Comparison of ENCODE assay signal across 8 cellular contexts in the genomic region with DNA sequence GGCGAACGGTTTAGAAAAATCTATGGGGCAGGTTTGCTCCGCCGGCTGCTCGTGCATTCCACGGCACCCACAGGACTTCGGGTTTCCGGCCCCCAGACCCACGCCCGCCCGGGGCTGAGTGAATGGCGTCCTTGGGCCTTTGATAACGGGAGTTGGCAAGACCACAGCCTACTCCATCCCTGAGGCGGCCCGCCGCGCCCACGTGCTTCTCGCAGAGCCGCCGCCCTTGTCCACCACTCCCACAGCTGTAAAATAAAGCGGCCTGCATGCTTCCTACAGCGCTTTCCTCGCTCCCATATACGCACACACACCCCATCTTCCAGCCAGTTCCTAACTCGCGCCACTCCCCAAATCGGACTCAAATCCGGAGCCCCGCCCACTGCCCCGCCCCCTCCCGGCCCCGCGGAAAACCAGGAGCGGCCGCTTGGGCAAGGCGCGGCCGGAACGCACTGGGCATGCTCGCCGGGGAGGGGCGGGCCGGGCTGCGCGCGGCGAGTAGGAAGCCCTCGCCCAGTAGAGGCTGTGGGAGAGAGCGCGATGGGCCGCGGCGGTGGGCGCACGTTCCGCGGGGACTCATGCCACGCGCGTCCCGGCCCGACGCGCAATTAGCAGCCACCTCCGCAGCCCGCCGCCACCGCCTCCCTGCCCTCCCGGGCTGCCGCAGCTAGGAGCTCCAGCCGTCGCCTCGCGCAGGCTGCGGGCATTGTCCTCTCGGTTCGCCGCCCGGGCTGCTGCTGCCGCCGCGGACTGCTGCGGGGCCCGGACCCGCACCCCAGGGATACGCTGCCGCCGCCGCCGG. TPM values are rescaled to one million over a fixed set of nuclear protein-coding genes. Genes with fewer than 3 reads are reported as not detected.
DNase-seq lines count a peak whose midpoint lies in the region; ATAC-seq and TF ChIP-seq lines count a peak whose summit lies in the region.

TSS of gene RAP2B (plus strand) at position 513 of the 799 bp plus-strand sequence. CDS start 468 bp downstream, outside the sequence.

- H3K23ac ChIP-seq in trophoblast cell (ENCODE audit: low read length), result no peak within 1 kb of the TSS

- H4K12ac ChIP-seq in trophoblast cell (ENCODE audit: low read depth, low read length), result peak within 1 kb of the TSS; percentile 45

- H4K8ac ChIP-seq in trophoblast cell (ENCODE audit: low read depth, low read length), result peak within 1 kb of the TSS; percentile 64

- H3K14ac ChIP-seq in trophoblast cell (ENCODE audit: low read length), result peak within 1 kb of the TSS; percentile 88

- H3K36me3 ChIP-seq in GM06990 (ENCODE audit: control insufficient read depth, insufficient read depth, low read length) (no peaks in the 10 kb centered on the region), cardiac muscle cell (no peaks in the 10 kb centered on the region), trophoblast cell (ENCODE audit: control insufficient read depth in 1 of 2, insufficient read depth in 2 of 2, low read length in 2 of 2) (no peaks in the 10 kb centered on the region), tibial nerve (no peaks in the 10 kb centered on the region)

- TF ChIP-seq CTCF in GM06990 (IDR thresholded peaks at IDR 0.05; ENCODE audit: insufficient read depth, low read length, poor library complexity, severe bottlenecking) (no peak), cardiac muscle cell (IDR thresholded peaks at IDR 0.05; ENCODE audit: low read depth, low read length) (no peak), tibial nerve (IDR thresholded peaks at IDR 0.05) (peak in 2 of 5 experiments; percentile 49 to 57)

- H3K36me3 Mint-ChIP-seq in activated naive CD8-positive, alpha-beta T cell treated with anti-CD3 and anti-CD28 coated beads, Interleukin-2, amount 50 U/mL, for 24 hours (ENCODE audit: low read depth), result peaks cover 15% of the 10 kb centered on the region

- no peaks in the 10 kb centered on the region for H3K9me3 ChIP-seq in cardiac muscle cell (ENCODE audit: low read depth)
- H3K9me3 ChIP-seq in trophoblast cell (ENCODE audit: insufficient read depth, low read depth, low read length), result no peaks in the 10 kb centered on the region
- no peaks in the 10 kb centered on the region for H3K9me3 ChIP-seq in tibial nerve

- H2BK5ac ChIP-seq in trophoblast cell (ENCODE audit: low read depth, low read length, poor library complexity), result peak within 1 kb of the TSS; percentile 70

- H3K4ac ChIP-seq in trophoblast cell (ENCODE audit: low read depth, low read length), result peak within 1 kb of the TSS; percentile 97

- H4K91ac ChIP-seq in trophoblast cell (ENCODE audit: low read depth, low read length), result peak within 1 kb of the TSS; percentile 78

- peak within 1 kb of the TSS; percentile 93 for H3K4me3 ChIP-seq in GM06990 (replicated peaks; ENCODE audit: low read depth, low read length)
- peak within 1 kb of the TSS; percentile 67 for H3K4me3 ChIP-seq in cardiac muscle cell
- H3K4me3 ChIP-seq in trophoblast cell (ENCODE audit: low read depth, low read length), result peak within 1 kb of the TSS; percentile 95
- H3K4me3 ChIP-seq in tibial nerve, result peak within 1 kb of the TSS; percentile 77 to 90 (median 88)

- H3K79me2 ChIP-seq in trophoblast cell (ENCODE audit: control insufficient read depth, insufficient read depth, low read length, poor library complexity), result peaks cover 23% of the 10 kb centered on the region

- no peaks in the 10 kb centered on the region for H3K9me3 Mint-ChIP-seq in activated naive CD8-positive, alpha-beta T cell treated with anti-CD3 and anti-CD28 coated beads, Interleukin-2, amount 50 U/mL, for 24 hours

- peak within 1 kb of the TSS; percentile 78 for H3K9ac ChIP-seq in trophoblast cell (ENCODE audit: low read length)

- WGBS in trophoblast cell (ENCODE audit: extremely low coverage, insufficient coverage, insufficient read length), result no CpG with 5 or more reads among the region's 91 CpGs
- 0% methylated on average over 38 to 54 of the region's 91 CpGs for WGBS in tibial nerve, 2 donors

- H3K4me1 ChIP-seq in cardiac muscle cell (ENCODE audit: low read depth), result peaks cover 13% of the 10 kb centered on the region
- H3K4me1 ChIP-seq in trophoblast cell (ENCODE audit: control insufficient read depth in 1 of 2, insufficient read depth in 2 of 2, low read length in 2 of 2), result peaks cover 0 to 1% of the 10 kb centered on the region in 2 experiments
- peaks cover 0 to 39% (median 12%) of the 10 kb centered on the region in 4 donors for H3K4me1 ChIP-seq in tibial nerve

- peaks cover 48% of the 10 kb centered on the region for H3K4me1 Mint-ChIP-seq in activated naive CD8-positive, alpha-beta T cell treated with anti-CD3 and anti-CD28 coated beads, Interleukin-2, amount 50 U/mL, for 24 hours

- peak within 1 kb of the TSS; percentile 48 for H2BK120ac ChIP-seq in trophoblast cell (ENCODE audit: insufficient read depth, low read length, poor library complexity)

- peak within 1 kb of the TSS; percentile 84 for H3K18ac ChIP-seq in trophoblast cell (ENCODE audit: low read length)

- H3K79me1 ChIP-seq in trophoblast cell (ENCODE audit: low read length), result peaks cover 24% of the 10 kb centered on the region

- peak within 1 kb of the TSS; percentile 95 for H3K27ac Mint-ChIP-seq in activated naive CD8-positive, alpha-beta T cell treated with anti-CD3 and anti-CD28 coated beads, Interleukin-2, amount 50 U/mL, for 24 hours

- no peaks in the 10 kb centered on the region for H3K27me3 ChIP-seq in GM06990 (replicated peaks; ENCODE audit: control insufficient read depth, insufficient read depth, low read length)
- H3K27me3 ChIP-seq in cardiac muscle cell, result no peaks in the 10 kb centered on the region
- H3K27me3 ChIP-seq in trophoblast cell (ENCODE audit: insufficient read depth, low read length), result no peaks in the 10 kb centered on the region
- no peaks in the 10 kb centered on the region for H3K27me3 ChIP-seq in tibial nerve

- DNase-seq in GM06990 (ENCODE audit: extremely low read depth, insufficient read length), result peak; percentile 96
- peak; percentile 86 for DNase-seq in HEK293T (ENCODE audit: extremely low spot score)
- peak; percentile 90 for DNase-seq in MV-4-11 (lab: John Stamatoyannopoulos, UW)
- DNase-seq in SW480 (ENCODE audit: low spot score), result peak; percentile 97
- DNase-seq in activated naive CD8-positive, alpha-beta T cell treated with anti-CD3 and anti-CD28 coated beads, Interleukin-2, amount 50 U/mL, for 24 hours, result peak; percentile 97
- DNase-seq in cardiac muscle cell (ENCODE audit: low read depth in 1 of 2, low spot score in 1 of 2), result peak; percentile 94 to 98
- DNase-seq in trophoblast cell, result peak; percentile 85 to 92
- DNase-seq in tibial nerve (ENCODE audit: low spot score in 2 of 2), result peak; percentile 98

- POLR2A ChIA-PET in HEK293T (lab: Yijun Ruan, JAX), result interaction anchor here (0.6 to 1.5 kb wide), 12 partner anchors 10 to 432 kb away, joined by 3 to 11 read pairs (median 3); no protein-coding TSS in a partner anchor

- peak within 1 kb of the TSS; percentile 27 for H2BK12ac ChIP-seq in trophoblast cell (ENCODE audit: low read length)

- H3K27ac ChIP-seq in cardiac muscle cell, result peak within 1 kb of the TSS; percentile 63
- peak within 1 kb of the TSS; percentile 86 for H3K27ac ChIP-seq in trophoblast cell (ENCODE audit: low read depth, low read length)
- peak within 1 kb of the TSS; percentile 76 to 95 (median 93) for H3K27ac ChIP-seq in tibial nerve

- ATAC-seq in activated naive CD8-positive, alpha-beta T cell treated with anti-CD3 and anti-CD28 coated beads, Interleukin-2, amount 50 U/mL, for 24 hours, result peak; percentile 65

- H3K4me2 ChIP-seq in trophoblast cell (ENCODE audit: low read length), result peak within 1 kb of the TSS; percentile 96

- CTCF ChIA-PET in HEK293T (lab: Yijun Ruan, JAX), result interaction anchor here (0.6 to 1.7 kb wide), 2 partner anchors 119 to 963 kb away, joined by 3 to 5 read pairs; no protein-coding TSS in a partner anchor

- peak within 1 kb of the TSS; percentile 87 for H2AK5ac ChIP-seq in trophoblast cell (ENCODE audit: low read length)

- TF ChIP-seq POLR2A in tibial nerve (IDR thresholded peaks at IDR 0.05), result peak; percentile 93 to 98

- H3K27me3 Mint-ChIP-seq in activated naive CD8-positive, alpha-beta T cell treated with anti-CD3 and anti-CD28 coated beads, Interleukin-2, amount 50 U/mL, for 24 hours, result no peaks in the 10 kb centered on the region

- peak in 1 of 2 donors; percentile 95 for TF ChIP-seq EP300 in tibial nerve (IDR thresholded peaks at IDR 0.05)

- peak within 1 kb of the TSS; percentile 96 for H3K4me3 Mint-ChIP-seq in activated naive CD8-positive, alpha-beta T cell treated with anti-CD3 and anti-CD28 coated beads, Interleukin-2, amount 50 U/mL, for 24 hours

- peak within 1 kb of the TSS; percentile 92 for H2AFZ ChIP-seq in trophoblast cell (ENCODE audit: insufficient read depth, low read length, poor library complexity)

TF ChIP-seq in HEK293T, 16 proteins besides CTCF, POLR2A, EP300 and RAD21:
- TF ChIP-seq ARNT (IDR thresholded peaks at IDR 0.05), result no peak
- 0 out of 2 replicates have a peak, but pooled peaks have one; percentile 18 for TF ChIP-seq LEF1 (IDR thresholded peaks at IDR 0.05; ENCODE audit: borderline replicate concordance)
- peak; percentile 58 for TF ChIP-seq L3MBTL2 (conservative IDR thresholded peaks at IDR 0.05)
- peak; percentile 46; the same call in 1 of the 2 replicates for TF ChIP-seq SP1 (IDR thresholded peaks at IDR 0.05)
- no peak for TF ChIP-seq HDGF (IDR thresholded peaks at IDR 0.05; ENCODE audit: borderline replicate concordance)

RNA-seq across cellular contexts. Expression of gene RAP2B, which starts in this region (rescaled TPM):
- total RNA-seq in cardiac muscle cell (6.9 and 8.2 TPM in 2 replicates), tibial nerve (10 to 100 TPM; 15.1 to 17.3 (median 15.8) TPM)
- 5.3 and 5.7 TPM in 2 replicates for polyA plus RNA-seq in cardiac muscle cell
- 12.1 and 13.1 TPM in 2 replicates for polyA plus RNA-seq in trophoblast cell (2013)

Comparison
In these comparisons a context has a peak if more than half of its experiments do, and no peak if none do; other contexts are left out.
1. Peak in every context shown above with its lines: DNase-seq, ATAC-seq, H3K4me3 ChIP-seq and H3K27ac ChIP-seq.